ENCODE assay signal across 9 cellular contexts in genomic region chr2:218273214-218273907, GRCh38. TPM values are rescaled to one million over a fixed set of nuclear protein-coding genes. Genes with fewer than 3 reads are reported as not detected.
DNase-seq lines count a peak whose midpoint lies in the region; ATAC-seq, FAIRE-seq and TF ChIP-seq lines count a peak whose summit lies in the region.
"Not testable (repeated sequence)": the region's sequence is repeated elsewhere in the genome, so short reads cannot be mapped to it uniquely, and the experiment has no call there.
"Had no signal": no experiment of that assay in that cellular context is flagged by ENCODE, and none has a peak within 500 bp of the region (broad histone marks: within the 10 kb centered on the region; RNA-seq: fewer than 3 reads in every experiment).

No MANE protein-coding gene starts in this region.

- H3K4me2 ChIP-seq in smooth muscle cell, result not testable (repeated sequence)

- not testable (repeated sequence) for DNase-seq in CD4-positive, alpha-beta T cell; Peyer's patch; activated naive CD4-positive, alpha-beta T cell treated with anti-CD3 and anti-CD28 coated beads, Interleukin-2, amount 10 ng/mL, durations not matched to agents 7 days and 5 days; dorsolateral prefrontal cortex; kidney; natural killer cell; smooth muscle cell (lab: John Stamatoyannopoulos, UW; ENCODE audit: unreplicated experiment); upper lobe of left lung

- not testable (repeated sequence) for H3K9me3 ChIP-seq in CD4-positive, alpha-beta T cell (ENCODE audit: control insufficient read depth, low read length); Peyer's patch; kidney (ENCODE audit: control insufficient read depth in 1 of 2, low read length in 2 of 2); smooth muscle cell (replicated peaks; ENCODE audit: low read depth); upper lobe of left lung

- intact Hi-C loops in CD4-positive, alpha-beta T cell (cut with DNase I, micrococcal nuclease), result loop anchor here in 1 of 2 experiments (2.0 to 5.0 kb wide), 2 partner anchors 193 to 384 kb away; partner anchors contain the start of genes BCS1L and ZNF142
- intact Hi-C loops in dorsolateral prefrontal cortex (cut with DNase I), result loop anchor here (2.0 to 10.0 kb wide), 7 partner anchors 13 to 371 kb away; partner anchors contain the start of genes CNOT9 (in 2 of the 2), USP37 (in 2 of the 2) and CTDSP1 (in 1 of the 2)
- intact Hi-C loops in kidney (cut with DNase I), result loop anchor here (10.0 kb wide), 1 partner anchor 191 kb away; no protein-coding TSS in a partner anchor
- intact Hi-C loops in natural killer cell (cut with micrococcal nuclease), result loop anchor here (10.0 kb wide), 1 partner anchor 581 kb away; the partner anchor contains the start of gene WNT6

- not testable (repeated sequence) for H3K27me3 Mint-ChIP-seq in CD4-positive, alpha-beta T cell; activated naive CD4-positive, alpha-beta T cell treated with anti-CD3 and anti-CD28 coated beads, Interleukin-2, amount 10 ng/mL, durations not matched to agents 7 days and 5 days; natural killer cell (ENCODE audit: low read depth in 2 of 2)

- CTCF ChIA-PET in CD4-positive, alpha-beta T cell (lab: Charles Lee), result interaction anchor here (0.7 to 6.5 kb wide), 6 partner anchors 11 to 123 kb away, joined by 3 to 68 read pairs (median 14); partner anchors contain the start of genes CATIP and TMBIM1
- CTCF ChIA-PET in activated naive CD4-positive, alpha-beta T cell treated with anti-CD3 and anti-CD28 coated beads, Interleukin-2, amount 10 ng/mL, durations not matched to agents 7 days and 5 days (lab: Charles Lee), result interaction anchor here (0.6 to 7.4 kb wide), 19 partner anchors 12 to 488 kb away, joined by 3 to 195 read pairs (median 4); partner anchors contain the start of genes CATIP, GPBAR1 and TMBIM1

- H3K36me3 ChIP-seq in Peyer's patch (peaks cover 0 to 50% (median 3%) of the 10 kb centered on the region in 3 donors), kidney (ENCODE audit: control insufficient read depth in 1 of 2, insufficient read depth in 2 of 2, low read length in 2 of 2) (peaks cover 42 to 48% of the 10 kb centered on the region in 2 donors), upper lobe of left lung (peaks cover 36 to 54% (median 49%) of the 10 kb centered on the region in 4 donors)
- not testable (repeated sequence) for H3K36me3 ChIP-seq in smooth muscle cell (ENCODE audit: low read depth)

- peaks cover 69% of the 10 kb centered on the region for H3K36me3 Mint-ChIP-seq in CD4-positive, alpha-beta T cell (ENCODE audit: low read depth)
- peaks cover 54% of the 10 kb centered on the region for H3K36me3 Mint-ChIP-seq in activated naive CD4-positive, alpha-beta T cell treated with anti-CD3 and anti-CD28 coated beads, Interleukin-2, amount 10 ng/mL, durations not matched to agents 7 days and 5 days
- H3K36me3 Mint-ChIP-seq in natural killer cell, result not testable (repeated sequence)

- not testable (repeated sequence) for H3K9me3 Mint-ChIP-seq in CD4-positive, alpha-beta T cell; activated naive CD4-positive, alpha-beta T cell treated with anti-CD3 and anti-CD28 coated beads, Interleukin-2, amount 10 ng/mL, durations not matched to agents 7 days and 5 days; natural killer cell

- peaks cover 25% of the 10 kb centered on the region for H3K79me2 ChIP-seq in smooth muscle cell (ENCODE audit: low read depth)

- H2AFZ ChIP-seq in smooth muscle cell (ENCODE audit: low read depth), result not testable (repeated sequence)

- not testable (repeated sequence) for H3K27ac ChIP-seq in CD4-positive, alpha-beta T cell (ENCODE audit: low read depth, low read length)
- peak overlapping the region; percentile 63 to 83 (median 68) for H3K27ac ChIP-seq in Peyer's patch
- peak overlapping the region in 55 of 59 donors; percentile 5 to 93 (median 74) for H3K27ac ChIP-seq in dorsolateral prefrontal cortex
- H3K27ac ChIP-seq in kidney (ENCODE audit: low read depth in 2 of 2, low read length in 2 of 2), result peak overlapping the region; percentile 12 to 59
- H3K27ac ChIP-seq in smooth muscle cell (ENCODE audit: low read depth), result peak overlapping the region; percentile 53
- H3K27ac ChIP-seq in upper lobe of left lung, result peak overlapping the region; percentile 63 to 88 (median 77)

- not testable (repeated sequence) for H3K4me3 ChIP-seq in Peyer's patch; kidney (ENCODE audit: low read length in 2 of 2); smooth muscle cell; upper lobe of left lung
- H3K4me3 ChIP-seq in dorsolateral prefrontal cortex, result peak overlapping the region in 19 of 59 donors; percentile 9 to 98 (median 95)

- not testable (repeated sequence) for H3K9ac ChIP-seq in kidney (ENCODE audit: low read length in 2 of 2); smooth muscle cell (ENCODE audit: low read depth)

- peak overlapping the region; percentile 81 for H3K27ac Mint-ChIP-seq in CD4-positive, alpha-beta T cell
- H3K27ac Mint-ChIP-seq in activated naive CD4-positive, alpha-beta T cell treated with anti-CD3 and anti-CD28 coated beads, Interleukin-2, amount 10 ng/mL, durations not matched to agents 7 days and 5 days, result peak overlapping the region; percentile 70
- H3K27ac Mint-ChIP-seq in natural killer cell, result peak overlapping the region; percentile 43 to 58

- ATAC-seq in CD4-positive, alpha-beta T cell (ENCODE audit: poor library complexity); natural killer cell; upper lobe of left lung (ENCODE audit: low FRiP score in 2 of 2): not testable (repeated sequence)

- WGBS in smooth muscle cell (ENCODE audit: low lambda C conversion rate), result 93% methylated on average over 8 of the region's 8 CpGs
- 82 to 86% methylated on average over 8 of the region's 8 CpGs for WGBS in upper lobe of left lung, 2 donors

- TF ChIP-seq POLR2A in Peyer's patch (IDR thresholded peaks at IDR 0.05); upper lobe of left lung (IDR thresholded peaks at IDR 0.05): not testable (repeated sequence)

- POLR2A ChIA-PET in CD4-positive, alpha-beta T cell (lab: Charles Lee), result interaction anchor here (0.7 to 8.0 kb wide), 5 partner anchors 15 to 292 kb away, joined by 3 to 221 read pairs (median 3); partner anchors contain the start of genes CATIP and TMBIM1

- TF ChIP-seq CTCF in CD4-positive, alpha-beta T cell (IDR thresholded peaks at IDR 0.05); Peyer's patch (IDR thresholded peaks at IDR 0.05); dorsolateral prefrontal cortex (IDR thresholded peaks at IDR 0.05 in 54 of 56, conservative IDR thresholded peaks at IDR 0.05 in 2 of 56; ENCODE audit: low read depth in 1 of 56, partially characterized antibody in 56 of 56); kidney (IDR thresholded peaks at IDR 0.05; ENCODE audit: borderline replicate concordance, extremely low read depth, insufficient read depth); natural killer cell (IDR thresholded peaks at IDR 0.05); smooth muscle cell (IDR thresholded peaks at IDR 0.05; ENCODE audit: borderline replicate concordance, insufficient read depth, poor library complexity, severe bottlenecking); upper lobe of left lung (IDR thresholded peaks at IDR 0.05): not testable (repeated sequence)

- peaks cover 15% of the 10 kb centered on the region for H4K20me1 ChIP-seq in smooth muscle cell (ENCODE audit: low read depth)

- TF ChIP-seq EP300 in upper lobe of left lung (IDR thresholded peaks at IDR 0.05), result not testable (repeated sequence)

- not testable (repeated sequence) for FAIRE-seq in kidney (lab: Jason Lieb, UNC)

- peak overlapping the region; percentile 58 for H3K4me3 Mint-ChIP-seq in CD4-positive, alpha-beta T cell
- H3K4me3 Mint-ChIP-seq in activated naive CD4-positive, alpha-beta T cell treated with anti-CD3 and anti-CD28 coated beads, Interleukin-2, amount 10 ng/mL, durations not matched to agents 7 days and 5 days; natural killer cell: not testable (repeated sequence)

- H3K27me3 ChIP-seq in CD4-positive, alpha-beta T cell (ENCODE audit: control insufficient read depth, insufficient read depth, low read length); Peyer's patch; dorsolateral prefrontal cortex; smooth muscle cell (ENCODE audit: low read depth); upper lobe of left lung: not testable (repeated sequence)

- H3K4me1 ChIP-seq in Peyer's patch (peaks cover 0 to 54% (median 24%) of the 10 kb centered on the region in 4 donors), kidney (ENCODE audit: control insufficient read depth in 1 of 2, insufficient read depth in 1 of 2, low read depth in 1 of 2, low read length in 2 of 2) (peaks cover 8 to 29% of the 10 kb centered on the region in 2 donors), upper lobe of left lung (peaks cover 39 to 59% (median 43%) of the 10 kb centered on the region in 4 donors)
- not testable (repeated sequence) for H3K4me1 ChIP-seq in smooth muscle cell (ENCODE audit: low read depth)

- H3K4me1 Mint-ChIP-seq in CD4-positive, alpha-beta T cell (ENCODE audit: low read depth), result peaks cover 49% of the 10 kb centered on the region
- H3K4me1 Mint-ChIP-seq in activated naive CD4-positive, alpha-beta T cell treated with anti-CD3 and anti-CD28 coated beads, Interleukin-2, amount 10 ng/mL, durations not matched to agents 7 days and 5 days, result peaks cover 38% of the 10 kb centered on the region
- H3K4me1 Mint-ChIP-seq in natural killer cell, result peaks cover 40 to 54% of the 10 kb centered on the region in 2 donors

- not testable (repeated sequence) for H3F3A ChIP-seq in smooth muscle cell (ENCODE audit: low read depth)

RNA-seq across cellular contexts. Expression of gene PNKD, which starts 3.0 kb away (rescaled TPM):
- 10 to 100 TPM in 1 of 2 experiments, 1 to 10 TPM in 1; 9.2 to 10.6 TPM for total RNA-seq in CD4-positive, alpha-beta T cell
- total RNA-seq in Peyer's patch (100 to 1,000 TPM in 1 of 4 donors, 10 to 100 TPM in 3; 63.9 to 690 (median 70.4) TPM), dorsolateral prefrontal cortex (100 to 1,000 TPM in 114 of 120 experiments, 10 to 100 TPM in 6; 74.2 to 179 (median 130) TPM), kidney (90.6 TPM), natural killer cell (10 to 100 TPM; 18.8 to 21.3 (median 18.9) TPM), smooth muscle cell (26.1 and 42.0 TPM in 2 replicates), upper lobe of left lung (100 to 1,000 TPM in 2 of 6 donors, 10 to 100 TPM in 4; 69.8 to 153 (median 87.2) TPM)
- polyA plus RNA-seq in kidney (ENCODE audit: insufficient read depth, low read depth, low replicate concordance) (244 TPM), smooth muscle cell (109 and 126 TPM in 2 replicates)

RNA-seq across cellular contexts. Expression of gene AAMP, which starts 3.4 kb away (rescaled TPM):
- 10 to 100 TPM; 40.2 to 42.5 TPM for total RNA-seq in CD4-positive, alpha-beta T cell
- 100 to 1,000 TPM in 3 of 4 donors, 10 to 100 TPM in 1; 91.8 to 151 (median 115) TPM for total RNA-seq in Peyer's patch
- total RNA-seq in dorsolateral prefrontal cortex, result 100 to 1,000 TPM in 2 of 120 experiments, 10 to 100 TPM in 118; 61.1 to 104 (median 82.4) TPM
- 70.1 TPM for total RNA-seq in kidney
- 108 TPM for polyA plus RNA-seq in kidney (ENCODE audit: insufficient read depth, low read depth, low replicate concordance)
- total RNA-seq in natural killer cell, result 10 to 100 TPM; 52.5 to 61.6 (median 60.0) TPM
- 58.9 and 71.5 TPM in 2 replicates for total RNA-seq in smooth muscle cell
- polyA plus RNA-seq in smooth muscle cell, result 95.8 and 135 TPM in 2 replicates
- total RNA-seq in upper lobe of left lung, result 100 to 1,000 TPM in 4 of 6 donors, 10 to 100 TPM in 2; 67.1 to 168 (median 118) TPM

RNA-seq across cellular contexts. Expression of gene GPBAR1, which starts 12.5 kb away (rescaled TPM):
- total RNA-seq in CD4-positive, alpha-beta T cell, result 1 to 10 TPM; 1.6 to 1.8 TPM
- total RNA-seq in Peyer's patch (1 to 10 TPM; 3.3 to 7.0 (median 3.9) TPM), dorsolateral prefrontal cortex (1 to 10 TPM in 2 of 120 experiments, under 1 TPM in 60, not detected in 58; 0.23 to 1.7 (median 0.47) TPM), kidney (3.2 TPM), natural killer cell (1 to 10 TPM; 1.4 to 3.3 (median 2.6) TPM), smooth muscle cell (0.94 and 1.3 TPM in 2 replicates), upper lobe of left lung (1 to 10 TPM in 5 of 6 donors, under 1 TPM in 1; 0.33 to 6.4 (median 4.1) TPM)
- polyA plus RNA-seq in kidney (ENCODE audit: insufficient read depth, low read depth, low replicate concordance) (6.0 TPM), smooth muscle cell (1.6 and 2.6 TPM in 2 replicates)
- total RNA-seq: frontal cortex had no signal

RNA-seq across cellular contexts. Expression of gene TMBIM1, which starts 18.9 kb away (rescaled TPM):
- total RNA-seq in CD4-positive, alpha-beta T cell, result 100 to 1,000 TPM in 1 of 2 experiments, 10 to 100 TPM in 1; 99.2 to 102 TPM
- total RNA-seq in Peyer's patch, result 100 to 1,000 TPM in 3 of 4 donors, 10 to 100 TPM in 1; 97.4 to 431 (median 280) TPM
- total RNA-seq in dorsolateral prefrontal cortex, result 100 to 1,000 TPM in 38 of 120 experiments, 10 to 100 TPM in 82; 38.7 to 279 (median 82.0) TPM
- 217 TPM for total RNA-seq in kidney
- 130 TPM for polyA plus RNA-seq in kidney (ENCODE audit: insufficient read depth, low read depth, low replicate concordance)
- 100 to 1,000 TPM in 1 of 3 donors, 10 to 100 TPM in 2; 84.9 to 107 (median 95.1) TPM for total RNA-seq in natural killer cell
- total RNA-seq in smooth muscle cell, result 109 TPM in 2 replicates
- polyA plus RNA-seq in smooth muscle cell, result 121 and 172 TPM in 2 replicates
- 100 to 1,000 TPM; 112 to 359 (median 236) TPM for total RNA-seq in upper lobe of left lung

RNA-seq across cellular contexts. Expression of gene ARPC2, which starts 56.4 kb away (rescaled TPM):
- total RNA-seq in CD4-positive, alpha-beta T cell, result 100 to 1,000 TPM; 448 to 452 TPM
- 100 to 1,000 TPM; 210 to 284 (median 246) TPM for total RNA-seq in Peyer's patch
- 100 to 1,000 TPM in 116 of 120 experiments, 10 to 100 TPM in 4; 85.6 to 183 (median 139) TPM for total RNA-seq in dorsolateral prefrontal cortex
- 252 TPM for total RNA-seq in kidney
- polyA plus RNA-seq in kidney (ENCODE audit: insufficient read depth, low read depth, low replicate concordance), result 195 TPM
- 100 to 1,000 TPM; 824 to 880 (median 830) TPM for total RNA-seq in natural killer cell
- 645 and 653 TPM in 2 replicates for total RNA-seq in smooth muscle cell
- 858 and 872 TPM in 2 replicates for polyA plus RNA-seq in smooth muscle cell
- total RNA-seq in upper lobe of left lung, result 100 to 1,000 TPM; 233 to 440 (median 357) TPM
